12 cellular contexts compared by ENCODE assay signal in genomic region chr16:83995756-83996155, GRCh38. TPM values are rescaled to one million over a fixed set of nuclear protein-coding genes. Genes with fewer than 3 reads are reported as not detected.
DNase-seq lines count a peak whose midpoint lies in the region; ATAC-seq, FAIRE-seq and TF ChIP-seq lines count a peak whose summit lies in the region.
"Had no signal": no experiment of that assay in that cellular context is flagged by ENCODE, and none has a peak within 500 bp of the region (broad histone marks: within the 10 kb centered on the region; RNA-seq: fewer than 3 reads in every experiment).

No MANE protein-coding gene starts in this region.

- DNase-seq in Right ventricle myocardium superior (peak; percentile 60), cardiac septum (ENCODE audit: low spot score) (no peak), astrocyte (ENCODE audit: low read depth) (no peak), iPS-NIHi11 (ENCODE audit: low spot score) (peak; percentile 95), type B pancreatic cell (ENCODE audit: extremely low spot score, unreplicated experiment) (no peak), coronary artery (ENCODE audit: low spot score) (no peak)
- DNase-seq in stimulated activated CD4-positive, alpha-beta T cell treated with anti-CD3 and anti-CD28 coated beads, Interleukin-2, amount 100 ng/mL, for 24 hours: no peak
- DNase-seq: amniotic stem cell; immature natural killer cell; MV-4-11; stimulated activated CD4-positive, alpha-beta T cell treated with anti-CD3 and anti-CD28 coated beads, Interleukin-1b, Interleukin-23, amount 100 ng/mL, for 48 hours had no signal

- no peaks in the 10 kb centered on the region for H3K9me3 ChIP-seq in astrocyte (ENCODE audit: insufficient read depth, low read depth, low read length)

- H2AFZ ChIP-seq in astrocyte (ENCODE audit: low read depth, low read length): no peak overlapping the region

- ATAC-seq in Right ventricle myocardium superior (ENCODE audit: poor library complexity): peak; percentile 77
- no peak for ATAC-seq in HG02623 (IDR thresholded peaks at IDR 0.05; ENCODE audit: unreplicated experiment)

- peaks cover 3% of the 10 kb centered on the region for H3K27me3 ChIP-seq in astrocyte (ENCODE audit: insufficient read depth, low read length)

- H3K4me3 ChIP-seq in astrocyte (ENCODE audit: insufficient read depth, low read depth, low read length): no peak overlapping the region
- H3K4me3 ChIP-seq in coronary artery: no peak overlapping the region

- H3K27ac Mint-ChIP-seq in astrocyte (ENCODE audit: unreplicated experiment) (no peak overlapping the region), type B pancreatic cell (peak overlapping the region; percentile 84)
- H3K27ac Mint-ChIP-seq: immature natural killer cell had no signal

- TF ChIP-seq CTCF in astrocyte (IDR thresholded peaks at IDR 0.05; ENCODE audit: insufficient read depth, low read depth, low read length) (no peak), type B pancreatic cell (conservative IDR thresholded peaks at IDR 0.05) (no peak), coronary artery (IDR thresholded peaks at IDR 0.05) (no peak)

- H3K4me1 Mint-ChIP-seq in astrocyte (ENCODE audit: low read depth, unreplicated experiment) (no peaks in the 10 kb centered on the region), type B pancreatic cell (ENCODE audit: unreplicated experiment) (peaks cover 28% of the 10 kb centered on the region)
- H3K4me1 Mint-ChIP-seq: immature natural killer cell had no signal

- H3K4me1 ChIP-seq in astrocyte (ENCODE audit: insufficient read depth, low read length): peaks cover 15% of the 10 kb centered on the region

- H4K20me1 ChIP-seq in astrocyte (ENCODE audit: insufficient read depth, low read length): no peaks in the 10 kb centered on the region

- H3K27ac ChIP-seq in astrocyte (ENCODE audit: low read depth, low read length) (no peak overlapping the region), coronary artery (no peak overlapping the region)

- intact Hi-C loops in Right ventricle myocardium superior (cut with DNase I) (no loop called here), cardiac septum (cut with DNase I) (no loop called here)

- no peaks in the 10 kb centered on the region for H3K79me2 ChIP-seq in astrocyte (ENCODE audit: insufficient read depth, low read length)

- peaks cover 26% of the 10 kb centered on the region for H3K27me3 Mint-ChIP-seq in astrocyte (ENCODE audit: low read depth, unreplicated experiment)
- H3K27me3 Mint-ChIP-seq in type B pancreatic cell: no peaks in the 10 kb centered on the region

- H3K4me2 ChIP-seq in astrocyte (ENCODE audit: low read length): peak overlapping the region; percentile 67

- no peaks in the 10 kb centered on the region for H3K36me3 ChIP-seq in astrocyte (ENCODE audit: insufficient read depth, low read length)

- no peak for FAIRE-seq in astrocyte (lab: Jason Lieb, UNC)

- H3K9me3 Mint-ChIP-seq in astrocyte (ENCODE audit: unreplicated experiment) (no peaks in the 10 kb centered on the region), type B pancreatic cell (no peaks in the 10 kb centered on the region)
- H3K9me3 Mint-ChIP-seq: immature natural killer cell had no signal

- peak overlapping the region; percentile 23 for H3K9ac ChIP-seq in astrocyte (ENCODE audit: low read length)

- H3K4me3 Mint-ChIP-seq in astrocyte (ENCODE audit: unreplicated experiment): no peak overlapping the region
- no peak overlapping the region for H3K4me3 Mint-ChIP-seq in type B pancreatic cell
- H3K4me3 Mint-ChIP-seq: immature natural killer cell had no signal

- H3K36me3 Mint-ChIP-seq in astrocyte (ENCODE audit: low read depth, unreplicated experiment): no peaks in the 10 kb centered on the region
- no peaks in the 10 kb centered on the region for H3K36me3 Mint-ChIP-seq in type B pancreatic cell
- H3K36me3 Mint-ChIP-seq: immature natural killer cell had no signal

RNA-seq across cellular contexts. Expression of gene NECAB2, which starts 27.7 kb away (rescaled TPM):
- 0.46 TPM for total RNA-seq in Right ventricle myocardium superior
- 2.5 TPM for total RNA-seq in cardiac septum
- total RNA-seq in astrocyte: 0.32 and 1.1 TPM in 2 replicates
- 1.5 and 6.5 TPM in 2 replicates for total RNA-seq in type B pancreatic cell (ENCODE audit: low replicate concordance)

RNA-seq across cellular contexts. Expression of gene OSGIN1, which starts 42.7 kb away (rescaled TPM):
- total RNA-seq in Right ventricle myocardium superior: 7.2 TPM
- total RNA-seq in cardiac septum: 12.6 TPM
- 0.60 and 0.79 TPM in 2 replicates for total RNA-seq in astrocyte
- 4.0 and 15.5 TPM in 2 replicates for total RNA-seq in type B pancreatic cell (ENCODE audit: low replicate concordance)

RNA-seq across cellular contexts. Expression of gene SLC38A8, which starts 46.8 kb away (rescaled TPM):
- total RNA-seq in Right ventricle myocardium superior (0.78 TPM), cardiac septum (not detected), astrocyte (not detected in 2 replicates), type B pancreatic cell (ENCODE audit: low replicate concordance) (not detected in 2 replicates)

Comparison
In these comparisons a context has a peak if more than half of its experiments do, and no peak if none do; other contexts are left out.
1. DNase-seq: peak in Right ventricle myocardium superior (single experiment) and iPS-NIHi11 (single experiment); none in cardiac septum (single experiment), astrocyte (single experiment), type B pancreatic cell (single experiment), stimulated activated CD4-positive, alpha-beta T cell treated with anti-CD3 and anti-CD28 coated beads, Interleukin-2, amount 100 ng/mL, for 24 hours (0 of 2) and coronary artery (single experiment).